Comparison of ENCODE assay signal across 8 cellular contexts in the genomic region with DNA sequence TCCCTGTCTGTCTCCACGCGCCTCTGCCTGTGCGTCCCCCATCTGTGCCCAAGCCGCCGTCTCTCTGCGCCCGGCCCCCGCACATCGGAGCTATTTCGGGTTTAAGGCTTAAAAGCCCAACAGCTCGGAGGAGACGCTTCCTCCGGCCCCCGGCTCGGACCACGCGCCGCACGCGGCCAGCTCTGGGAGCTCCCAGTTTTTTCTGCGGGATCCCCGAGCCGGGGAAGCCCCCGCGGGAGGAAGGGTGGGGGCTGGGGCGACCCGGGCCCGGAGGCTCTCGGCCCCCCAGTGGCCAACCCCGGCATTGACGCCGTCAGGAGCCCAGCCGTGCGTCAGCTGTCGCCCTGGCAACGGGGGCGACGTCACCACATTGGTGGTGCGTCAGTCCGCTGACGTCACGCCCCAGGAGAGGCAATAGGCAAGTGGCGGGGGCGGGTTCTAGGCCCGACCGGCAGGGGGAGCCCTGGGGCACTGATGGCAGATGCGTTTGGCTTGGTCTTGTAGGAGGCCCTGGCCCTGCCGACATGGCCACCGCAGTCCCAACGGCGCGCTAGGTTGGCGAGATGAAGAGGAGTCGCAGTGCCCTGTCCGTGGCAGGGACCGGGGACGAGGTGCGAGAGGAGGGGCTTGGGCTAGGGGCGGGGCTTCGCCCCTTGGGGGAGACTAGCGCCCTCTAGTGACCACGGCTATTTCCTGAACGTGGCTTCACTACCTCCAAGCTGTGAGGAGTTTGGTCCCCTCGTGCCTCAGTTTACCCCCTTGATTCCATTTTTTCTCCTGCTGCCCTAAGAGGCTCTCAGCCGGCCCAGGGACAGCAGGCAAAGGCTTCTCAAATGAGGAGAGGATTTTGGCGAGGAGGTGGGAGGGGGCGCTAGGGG. TPM values are rescaled to one million over a fixed set of nuclear protein-coding genes. Genes with fewer than 3 reads are reported as not detected.
DNase-seq lines count a peak whose midpoint lies in the region; ATAC-seq and TF ChIP-seq lines count a peak whose summit lies in the region.

No MANE protein-coding gene starts in this region.

- H3K27ac ChIP-seq in dorsolateral prefrontal cortex: peak overlapping the region in 45 of 59 donors; percentile 24 to 81 (median 53)
- peak overlapping the region in 1 of 2 donors; percentile 68 for H3K27ac ChIP-seq in lung (ENCODE audit: low read depth in 1 of 2, low read length in 1 of 2)

- WGBS in lung, 2 donors: 4% methylated on average over 67 of the region's 67 CpGs

- TF ChIP-seq CTCF in dorsolateral prefrontal cortex (IDR thresholded peaks at IDR 0.05 in 54 of 56, conservative IDR thresholded peaks at IDR 0.05 in 2 of 56; ENCODE audit: low read depth in 1 of 56, partially characterized antibody in 56 of 56) (peak; percentile 43 to 89 (median 69)), lung (IDR thresholded peaks at IDR 0.05; ENCODE audit: control extremely low read depth, extremely low read depth) (peak; percentile 46)

- H3K36me3 ChIP-seq in lung (ENCODE audit: control insufficient read depth in 2 of 2, insufficient read depth in 2 of 2, low read length in 2 of 2): no peaks in the 10 kb centered on the region

- H3K4me1 ChIP-seq in lung (ENCODE audit: control insufficient read depth in 2 of 2, insufficient read depth in 2 of 2, low read length in 2 of 2): peaks cover 0 to 17% of the 10 kb centered on the region in 2 donors

- ATAC-seq in GM18867 (IDR thresholded peaks at IDR 0.05; ENCODE audit: unreplicated experiment): peak; percentile 58
- peak; percentile 57 for ATAC-seq in HG03354 (IDR thresholded peaks at IDR 0.05; ENCODE audit: poor library complexity, severe bottlenecking, unreplicated experiment)
- ATAC-seq in lung (ENCODE audit: insufficient read depth, low FRiP score): peak; percentile 78

- peaks cover 0 to 52% (median 33%) of the 10 kb centered on the region in 45 donors for H3K27me3 ChIP-seq in dorsolateral prefrontal cortex
- H3K27me3 ChIP-seq in lung (ENCODE audit: control insufficient read depth, insufficient read depth): no peaks in the 10 kb centered on the region

- DNase-seq in AG08396 (ENCODE audit: low spot score): peak; percentile 97
- DNase-seq in NCI-H748 treated with DMSO at 0.1 percent for 48 hours (lab: John Stamatoyannopoulos, UW): peak; percentile 86
- DNase-seq in activated CD4-positive, alpha-beta T cell treated with anti-CD3 and anti-CD28 coated beads, Interleukin-2, amount 50 U/mL, for 4 hours: peak; percentile 89 to 92
- peak in 9 of 10 donors; percentile 45 to 87 (median 82) for DNase-seq in dorsolateral prefrontal cortex
- DNase-seq in lung (ENCODE audit: low spot score): peak; percentile 82
- DNase-seq in stimulated activated CD4-positive, alpha-beta T cell treated with anti-CD3 and anti-CD28 coated beads, TNF-alpha, amount 100 ng/mL, for 24 hours (ENCODE audit: low read depth in 3 of 3): peak; percentile 86 to 88 (median 87)

- peak overlapping the region in 58 of 59 donors; percentile 18 to 70 (median 49) for H3K4me3 ChIP-seq in dorsolateral prefrontal cortex
- peak overlapping the region; percentile 18 for H3K4me3 ChIP-seq in lung

- peaks cover 0 to 3% of the 10 kb centered on the region in 2 donors for H3K9me3 ChIP-seq in lung (ENCODE audit: control insufficient read depth in 2 of 2, insufficient read depth in 1 of 2, low read length in 1 of 2)

- intact Hi-C loops in dorsolateral prefrontal cortex (cut with DNase I): no loop called here

RNA-seq across cellular contexts. Expression of gene PDE4A, which starts 3.7 kb away (rescaled TPM):
- 10 to 100 TPM; 23.3 to 88.7 (median 59.0) TPM for total RNA-seq in dorsolateral prefrontal cortex
- 10 to 100 TPM; 11.9 to 23.6 TPM for total RNA-seq in lung
- 10 to 100 TPM; 10.3 to 13.7 TPM for polyA plus RNA-seq in lung

RNA-seq across cellular contexts. Expression of gene CDC37, which starts 13.3 kb away (rescaled TPM):
- total RNA-seq in dorsolateral prefrontal cortex: 100 to 1,000 TPM in 117 of 120 experiments, 10 to 100 TPM in 3; 92.2 to 206 (median 145) TPM
- total RNA-seq in lung: 100 to 1,000 TPM; 110 to 156 TPM
- polyA plus RNA-seq in lung: 100 to 1,000 TPM; 223 to 294 TPM

RNA-seq across cellular contexts. Expression of gene TYK2, which starts 36.2 kb away (rescaled TPM):
- total RNA-seq in dorsolateral prefrontal cortex (100 to 1,000 TPM in 94 of 120 experiments, 10 to 100 TPM in 26; 69.3 to 186 (median 118) TPM), lung (100 to 1,000 TPM; 102 to 175 TPM)
- polyA plus RNA-seq in lung: 100 to 1,000 TPM; 137 to 162 TPM
